14 cellular contexts compared by ENCODE assay signal in the genomic region with DNA sequence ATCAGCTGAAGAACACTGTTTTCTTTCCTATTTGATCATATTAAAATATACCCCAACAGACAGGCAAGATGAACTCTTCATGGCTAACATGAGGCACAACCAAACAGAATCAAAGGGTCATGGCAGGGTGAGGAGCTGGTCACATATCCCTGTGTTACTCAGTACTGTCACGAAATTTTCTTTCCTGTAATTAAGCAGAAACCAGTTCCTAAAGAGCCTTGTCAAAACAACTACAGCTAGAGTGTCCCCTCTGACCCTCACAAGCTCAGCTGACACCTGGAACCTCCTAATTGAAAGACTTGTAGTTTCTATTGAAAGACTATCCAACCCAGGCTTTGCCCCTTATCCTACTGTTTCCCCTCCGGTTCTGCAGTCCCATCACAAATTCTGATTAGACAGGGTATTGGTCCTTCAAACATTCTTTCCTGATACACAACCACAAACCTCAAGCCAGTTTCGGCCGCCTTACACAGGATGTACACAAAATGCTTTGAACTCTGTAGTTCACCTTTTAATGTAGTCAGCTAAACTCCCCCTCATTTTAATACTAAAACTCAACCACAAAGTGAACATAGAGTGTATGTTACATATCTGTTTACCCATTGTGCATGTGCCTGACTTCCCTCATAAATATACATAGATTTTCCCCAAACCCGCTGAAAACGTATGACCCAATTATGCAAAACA.
A peak's percentile ranks its signal among the peaks of the same experiment; 100 is the strongest.
DNase-seq lines count a peak whose midpoint lies in the region; ATAC-seq, FAIRE-seq and TF ChIP-seq lines count a peak whose summit lies in the region.
"Had no signal": no experiment of that assay in that cellular context is flagged by ENCODE, and none has a peak within 500 bp of the region (broad histone marks: within the 10 kb centered on the region; RNA-seq: fewer than 3 reads in every experiment).

No MANE protein-coding gene starts in this region.

- H3K4me1 Mint-ChIP-seq in activated naive CD4-positive, alpha-beta T cell treated with anti-CD3 and anti-CD28 coated beads, Interleukin-2, amount 10 ng/mL, durations not matched to agents 7 days and 5 days, result no peaks in the 10 kb centered on the region

- no peak for TF ChIP-seq POLR2A in GM12892 (IDR thresholded peaks at IDR 0.05; ENCODE audit: low read depth, low read length)
- no peak for TF ChIP-seq POLR2A in uterus (IDR thresholded peaks at IDR 0.05)

- intact Hi-C loops in uterus (cut with DNase I; ENCODE audit: low total_unique reads), result no loop called here

- no peaks in the 10 kb centered on the region for H3K36me3 Mint-ChIP-seq in activated naive CD4-positive, alpha-beta T cell treated with anti-CD3 and anti-CD28 coated beads, Interleukin-2, amount 10 ng/mL, durations not matched to agents 7 days and 5 days
- H3K36me3 Mint-ChIP-seq: activated naive CD8-positive, alpha-beta T cell had no signal

- H3K23ac ChIP-seq in mesenchymal stem cell (ENCODE audit: low read length in 2 of 2), result no peak overlapping the region

- H2AFZ ChIP-seq in mesenchymal stem cell (ENCODE audit: low read depth, low read length), result no peak overlapping the region

- CTCF ChIA-PET in activated naive CD4-positive, alpha-beta T cell treated with anti-CD3 and anti-CD28 coated beads, Interleukin-2, amount 10 ng/mL, durations not matched to agents 7 days and 5 days (lab: Charles Lee), result no interaction called here

- H3K27me3 ChIP-seq in mesenchymal stem cell (ENCODE audit: control insufficient read depth in 1 of 2, insufficient read depth in 1 of 2, low read length in 2 of 2), result no peaks in the 10 kb centered on the region
- H3K27me3 ChIP-seq in uterus, result no peaks in the 10 kb centered on the region
- H3K27me3 ChIP-seq: BLaER1 treated with 17β-estradiol and CSF1 and Interleukin-3, amounts not matched to agents 10 nM and 100 nM; tibial artery had no signal

- H2BK12ac ChIP-seq in mesenchymal stem cell (ENCODE audit: low read length in 2 of 2), result no peak overlapping the region

- no peaks in the 10 kb centered on the region for H3K9me3 Mint-ChIP-seq in activated naive CD4-positive, alpha-beta T cell treated with anti-CD3 and anti-CD28 coated beads, Interleukin-2, amount 10 ng/mL, durations not matched to agents 7 days and 5 days

- no peak overlapping the region for H3K18ac ChIP-seq in mesenchymal stem cell (ENCODE audit: low read depth in 1 of 2, low read length in 2 of 2)

- no peak overlapping the region for H2BK120ac ChIP-seq in mesenchymal stem cell (ENCODE audit: low read depth, low read length)

- no peaks in the 10 kb centered on the region for H3K27me3 Mint-ChIP-seq in activated naive CD4-positive, alpha-beta T cell treated with anti-CD3 and anti-CD28 coated beads, Interleukin-2, amount 10 ng/mL, durations not matched to agents 7 days and 5 days
- H3K27me3 Mint-ChIP-seq: activated naive CD8-positive, alpha-beta T cell; natural killer cell treated with Interleukin-12 subunit alpha and Interleukin-12 subunit beta and Interleukin-15 and Interleukin-18, amount 100 ng/mL, for 72 hours had no signal

- FAIRE-seq in GM12892 (lab: Jason Lieb, UNC), result peak; percentile 91
- FAIRE-seq: K562 had no signal

- H3K36me3 ChIP-seq in mesenchymal stem cell (ENCODE audit: control insufficient read depth in 1 of 2, insufficient read depth in 2 of 2, low read depth in 1 of 2, low read length in 2 of 2) (no peaks in the 10 kb centered on the region), uterus (no peaks in the 10 kb centered on the region)
- H3K36me3 ChIP-seq: BLaER1 treated with 17β-estradiol and CSF1 and Interleukin-3, amounts not matched to agents 10 nM and 100 nM; tibial artery had no signal

- no peak overlapping the region for H3K14ac ChIP-seq in mesenchymal stem cell (ENCODE audit: low read length in 2 of 2)

- no peak overlapping the region for H2AK5ac ChIP-seq in mesenchymal stem cell (ENCODE audit: low read length, severe bottlenecking)

- H3K4ac ChIP-seq in mesenchymal stem cell (ENCODE audit: low read depth in 1 of 2, low read length in 2 of 2), result no peak overlapping the region

- no peak for DNase-seq in GM12892 (ENCODE audit: insufficient read length)
- peak; percentile 10 for DNase-seq in GM19240 (ENCODE audit: insufficient read length, low spot score)
- DNase-seq in middle frontal gyrus (ENCODE audit: extremely low spot score, low spot score), result no peak
- no peak for DNase-seq in mesenchymal stem cell
- DNase-seq in uterus, result no peak
- no peak for DNase-seq in activated naive CD4-positive, alpha-beta T cell treated with anti-CD3 and anti-CD28 coated beads, Interleukin-2, amount 10 ng/mL, durations not matched to agents 7 days and 5 days
- DNase-seq: effector memory CD4-positive, alpha-beta T cell; tibial artery had no signal

- no peak overlapping the region for H3K9ac ChIP-seq in mesenchymal stem cell (ENCODE audit: low read length)
- H3K9ac ChIP-seq: BLaER1 treated with 17β-estradiol and CSF1 and Interleukin-3, amounts not matched to agents 10 nM and 100 nM had no signal

- H3K4me3 Mint-ChIP-seq in activated naive CD4-positive, alpha-beta T cell treated with anti-CD3 and anti-CD28 coated beads, Interleukin-2, amount 10 ng/mL, durations not matched to agents 7 days and 5 days, result no peak overlapping the region
- H3K4me3 Mint-ChIP-seq: activated naive CD8-positive, alpha-beta T cell; natural killer cell treated with Interleukin-12 subunit alpha and Interleukin-12 subunit beta and Interleukin-15 and Interleukin-18, amount 100 ng/mL, for 72 hours had no signal

- H3K4me1 ChIP-seq in mesenchymal stem cell (ENCODE audit: control insufficient read depth, insufficient read depth, low read depth, low read length) (no peaks in the 10 kb centered on the region), uterus (no peaks in the 10 kb centered on the region)
- H3K4me1 ChIP-seq: BLaER1 treated with 17β-estradiol and CSF1 and Interleukin-3, amounts not matched to agents 10 nM and 100 nM; tibial artery had no signal

- WGBS in mesenchymal stem cell, result 59% methylated on average over 6 of the region's 6 CpGs

- H2BK5ac ChIP-seq in mesenchymal stem cell (ENCODE audit: low read depth, low read length, poor library complexity, severe bottlenecking), result no peak overlapping the region

- no peak for TF ChIP-seq CTCF in uterus (IDR thresholded peaks at IDR 0.05)

- H2BK15ac ChIP-seq in mesenchymal stem cell (ENCODE audit: low read depth, poor library complexity, severe bottlenecking), result no peak overlapping the region

- no peak overlapping the region for H4K8ac ChIP-seq in mesenchymal stem cell (ENCODE audit: low read length)

- ATAC-seq in HG02763 (IDR thresholded peaks at IDR 0.05; ENCODE audit: unreplicated experiment), result peak; percentile 96
- ATAC-seq in HG03521 (IDR thresholded peaks at IDR 0.05; ENCODE audit: unreplicated experiment), result peak; percentile 97
- ATAC-seq: K562; natural killer cell treated with Interleukin-12 subunit alpha and Interleukin-12 subunit beta and Interleukin-15 and Interleukin-18, amount 100 ng/mL, for 72 hours had no signal

- H3K27ac ChIP-seq in mesenchymal stem cell (ENCODE audit: low read length, poor library complexity, severe bottlenecking), result no peak overlapping the region
- no peak overlapping the region for H3K27ac ChIP-seq in uterus
- H3K27ac ChIP-seq: BLaER1 treated with 17β-estradiol and CSF1 and Interleukin-3, amounts not matched to agents 10 nM and 100 nM; tibial artery had no signal

- H3K4me3 ChIP-seq in mesenchymal stem cell (ENCODE audit: insufficient read depth in 1 of 2, low read depth in 1 of 2, low read length in 2 of 2), result no peak overlapping the region
- H3K4me3 ChIP-seq in uterus, result no peak overlapping the region
- H3K4me3 ChIP-seq: BLaER1 treated with 17β-estradiol and CSF1 and Interleukin-3, amounts not matched to agents 10 nM and 100 nM; K562; tibial artery had no signal

- H3K79me1 ChIP-seq in mesenchymal stem cell (replicated peaks; ENCODE audit: low read length, poor library complexity, severe bottlenecking), result no peaks in the 10 kb centered on the region

- H3K4me2 ChIP-seq in mesenchymal stem cell (ENCODE audit: low read length, poor library complexity, severe bottlenecking), result no peak overlapping the region
- H3K4me2 ChIP-seq: BLaER1 treated with 17β-estradiol and CSF1 and Interleukin-3, amounts not matched to agents 10 nM and 100 nM had no signal

- no peak overlapping the region for H4K91ac ChIP-seq in mesenchymal stem cell (ENCODE audit: low read length)

- H3K9me3 ChIP-seq in mesenchymal stem cell (ENCODE audit: control insufficient read depth, low read length), result no peaks in the 10 kb centered on the region
- no peaks in the 10 kb centered on the region for H3K9me3 ChIP-seq in uterus
- H3K9me3 ChIP-seq: BLaER1 treated with 17β-estradiol and CSF1 and Interleukin-3, amounts not matched to agents 10 nM and 100 nM; tibial artery had no signal

- H3K27ac Mint-ChIP-seq in activated naive CD4-positive, alpha-beta T cell treated with anti-CD3 and anti-CD28 coated beads, Interleukin-2, amount 10 ng/mL, durations not matched to agents 7 days and 5 days, result no peak overlapping the region
- H3K27ac Mint-ChIP-seq: activated naive CD8-positive, alpha-beta T cell; natural killer cell treated with Interleukin-12 subunit alpha and Interleukin-12 subunit beta and Interleukin-15 and Interleukin-18, amount 100 ng/mL, for 72 hours had no signal
